Comparison of ENCODE assay signal across 9 cellular contexts in genomic region chr1:2557146-2558029, GRCh38. TPM values are rescaled to one million over a fixed set of nuclear protein-coding genes. Genes with fewer than 3 reads are reported as not detected.
DNase-seq lines count a peak whose midpoint lies in the region; ATAC-seq and TF ChIP-seq lines count a peak whose summit lies in the region.
"Had no signal": no experiment of that assay in that cellular context is flagged by ENCODE, and none has a peak within 500 bp of the region (broad histone marks: within the 10 kb centered on the region; RNA-seq: fewer than 3 reads in every experiment).

No MANE protein-coding gene starts in this region.

- H3K9ac ChIP-seq in mammary epithelial cell (ENCODE audit: insufficient read depth, low read length) (no peak overlapping the region), mucosa of rectum (ENCODE audit: low read depth in 1 of 2, low read length in 2 of 2) (peak overlapping the region; percentile 99)

- H4K20me1 ChIP-seq in mammary epithelial cell (ENCODE audit: insufficient read depth, low read length), result no peaks in the 10 kb centered on the region

- dilution Hi-C loops in mammary epithelial cell (cut with HindIII; ENCODE audit: low sequenced_read_pairs), result no loop called here

- CTCF ChIA-PET in mammary epithelial cell (lab: Charles Lee; ENCODE audit: low non-redundant PET), result no interaction called here

- intact Hi-C loops in left ventricle myocardium inferior (cut with micrococcal nuclease) (no loop called here), left cardiac atrium (cut with DNase I) (no loop called here), mammary epithelial cell (cut with micrococcal nuclease) (no loop called here)

- peak overlapping the region; percentile 92 for H3K27ac ChIP-seq in left ventricle myocardium inferior (replicated peaks)
- no peak overlapping the region for H3K27ac ChIP-seq in mammary epithelial cell (ENCODE audit: insufficient read depth, low read depth, low read length)
- H3K27ac ChIP-seq in mucosa of rectum (ENCODE audit: low read depth in 2 of 2, low read length in 2 of 2), result peak overlapping the region; percentile 98 to 99
- H3K27ac ChIP-seq in urinary bladder (ENCODE audit: low read depth), result peak overlapping the region; percentile 68

- H3K27me3 ChIP-seq in left ventricle myocardium inferior (ENCODE audit: low read depth) (peaks cover 9% of the 10 kb centered on the region), mammary epithelial cell (ENCODE audit: insufficient read depth, low read length) (no peaks in the 10 kb centered on the region), mucosa of rectum (ENCODE audit: control insufficient read depth in 2 of 2, insufficient read depth in 2 of 2, low read length in 2 of 2) (no peaks in the 10 kb centered on the region)

- WGBS in mammary epithelial cell (ENCODE audit: low coverage, missing lambda C conversion rate), result 54% methylated on average over 17 of the region's 21 CpGs
- 65% methylated on average over 21 of the region's 21 CpGs for WGBS in urinary bladder

- ATAC-seq in left cardiac atrium (no peak), GM19328 (IDR thresholded peaks at IDR 0.05; ENCODE audit: unreplicated experiment) (no peak), GM21717 (IDR thresholded peaks at IDR 0.05; ENCODE audit: unreplicated experiment) (no peak), GM21528 (IDR thresholded peaks at IDR 0.05; ENCODE audit: low FRiP score, unreplicated experiment) (no peak)

- peak overlapping the region; percentile 97 for H2AFZ ChIP-seq in mammary epithelial cell (ENCODE audit: low read depth, low read length)

- H3K4me3 ChIP-seq in left ventricle myocardium inferior, result peak overlapping the region; percentile 70
- peak overlapping the region; percentile 46 to 74 (median 65) for H3K4me3 ChIP-seq in mammary epithelial cell (replicated peaks in 1 of 3; ENCODE audit: insufficient read depth in 1 of 3, low read depth in 2 of 3, low read length in 3 of 3)
- H3K4me3 ChIP-seq in mucosa of rectum (ENCODE audit: low read length in 2 of 2), result peak overlapping the region; percentile 92 to 100
- peak overlapping the region; percentile 57 for H3K4me3 ChIP-seq in urinary bladder (ENCODE audit: low read depth, low read length)

- TF ChIP-seq CTCF in left ventricle myocardium inferior (IDR thresholded peaks at IDR 0.05; ENCODE audit: borderline replicate concordance), result no peak
- peak in 1 of 2 donors; percentile 10 for TF ChIP-seq CTCF in mammary epithelial cell (conservative IDR thresholded peaks at IDR 0.05 in 1 of 2, IDR thresholded peaks at IDR 0.05 in 1 of 2; ENCODE audit: extremely low read depth in 1 of 2, insufficient read depth in 1 of 2, low read depth in 1 of 2, low read length in 2 of 2)

- no TSS peak for BruUV-seq in mammary epithelial cell (replicated peaks; lab: Mats Ljungman, UMichigan)

- H3K4me1 ChIP-seq in left ventricle myocardium inferior, result peaks cover 61% of the 10 kb centered on the region
- peaks cover 20% of the 10 kb centered on the region for H3K4me1 ChIP-seq in mammary epithelial cell (ENCODE audit: insufficient read depth, low read length)
- H3K4me1 ChIP-seq in mucosa of rectum (ENCODE audit: control insufficient read depth in 2 of 2, insufficient read depth in 2 of 2, low read length in 2 of 2), result peaks cover 28 to 35% of the 10 kb centered on the region in 2 donors
- no peaks in the 10 kb centered on the region for H3K4me1 ChIP-seq in urinary bladder (ENCODE audit: insufficient read depth)

- in situ Hi-C loops in mammary epithelial cell (cut with MboI; ENCODE audit: low sequenced_read_pairs in 2 of 2), result no loop called here

- H3K79me2 ChIP-seq in mammary epithelial cell (ENCODE audit: insufficient read depth, low read length), result peaks cover 6% of the 10 kb centered on the region

- peaks cover 30% of the 10 kb centered on the region for H3K36me3 ChIP-seq in left ventricle myocardium inferior
- no peaks in the 10 kb centered on the region for H3K36me3 ChIP-seq in mammary epithelial cell (ENCODE audit: insufficient read depth, low read length)
- H3K36me3 ChIP-seq in mucosa of rectum (ENCODE audit: control insufficient read depth in 2 of 2, insufficient read depth in 2 of 2, low read length in 2 of 2), result peaks cover 19 to 31% of the 10 kb centered on the region in 2 donors
- no peaks in the 10 kb centered on the region for H3K36me3 ChIP-seq in urinary bladder (ENCODE audit: insufficient read depth)

- no peaks in the 10 kb centered on the region for H3K9me3 ChIP-seq in left ventricle myocardium inferior (replicated peaks)
- H3K9me3 ChIP-seq in mammary epithelial cell (replicated peaks; ENCODE audit: insufficient read depth, low read length), result no peaks in the 10 kb centered on the region
- no peaks in the 10 kb centered on the region for H3K9me3 ChIP-seq in mucosa of rectum (ENCODE audit: control insufficient read depth in 2 of 2, low read length in 2 of 2)

- DNase-seq in left ventricle myocardium inferior (no peak), left cardiac atrium (no peak), mammary epithelial cell (no peak)

- H3K4me2 ChIP-seq in mammary epithelial cell (ENCODE audit: insufficient read depth, low read depth, low read length), result peak overlapping the region; percentile 99

RNA-seq across cellular contexts. Expression of gene TNFRSF14, which starts 1.2 kb away (rescaled TPM):
- total RNA-seq in left ventricle myocardium inferior (13.7 TPM), left cardiac atrium (10 to 100 TPM; 21.6 to 22.6 TPM), mammary epithelial cell (10 to 100 TPM; 12.9 to 19.0 TPM), urinary bladder (19.2 TPM)
- polyA plus RNA-seq in mammary epithelial cell (19.6 TPM), urinary bladder (75.5 TPM)
- 11.4 TPM for polyA minus RNA-seq in mammary epithelial cell

RNA-seq across cellular contexts. Expression of gene HES5, which starts 27.3 kb away (rescaled TPM):
- total RNA-seq in left ventricle myocardium inferior (0.63 TPM), left cardiac atrium (under 1 TPM; 0.91 to 0.99 TPM), mammary epithelial cell (not detected), urinary bladder (2.5 TPM)
- polyA plus RNA-seq in mammary epithelial cell (not detected), urinary bladder (0.42 TPM)
- polyA minus RNA-seq in mammary epithelial cell, result not detected
- total RNA-seq: NCI-H460 had no signal

RNA-seq across cellular contexts. Expression of gene PRXL2B, which starts 29.2 kb away (rescaled TPM):
- total RNA-seq in left ventricle myocardium inferior (8.2 TPM), left cardiac atrium (10 to 100 TPM; 10.8 to 14.1 TPM), mammary epithelial cell (10 to 100 TPM; 15.7 to 29.1 TPM), urinary bladder (8.9 TPM)
- polyA plus RNA-seq in mammary epithelial cell (26.3 TPM), urinary bladder (25.0 TPM)
- 3.5 TPM for polyA minus RNA-seq in mammary epithelial cell

RNA-seq across cellular contexts. Expression of gene PANK4, which starts 31.0 kb away (rescaled TPM):
- total RNA-seq in left ventricle myocardium inferior (42.8 TPM), left cardiac atrium (10 to 100 TPM; 37.5 to 40.6 TPM), mammary epithelial cell (10 to 100 TPM; 14.2 to 28.5 TPM), urinary bladder (19.2 TPM)
- polyA plus RNA-seq in mammary epithelial cell (14.9 TPM), urinary bladder (28.6 TPM)
- 4.1 TPM for polyA minus RNA-seq in mammary epithelial cell
